ENCODE assay signal across 21 cellular contexts in the genomic region with DNA sequence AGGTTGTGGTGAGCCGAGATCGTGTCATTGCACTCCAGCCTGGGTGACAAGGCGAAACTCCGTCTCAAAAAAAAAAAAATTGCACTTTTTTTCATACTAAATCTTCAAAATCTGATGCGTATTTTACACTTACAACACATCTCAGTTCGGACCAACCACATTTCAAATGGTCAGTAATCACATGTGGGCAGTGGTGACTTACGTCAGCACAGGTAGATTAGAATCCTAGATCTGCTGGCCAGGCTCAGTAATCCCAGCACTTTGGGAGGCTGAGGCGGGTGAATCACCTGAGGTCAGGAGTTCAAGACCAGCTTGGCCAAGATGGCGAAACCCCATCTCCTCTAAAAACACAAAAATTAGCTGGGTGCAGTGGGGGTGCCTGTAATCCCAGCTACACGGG. TPM values are rescaled to one million over a fixed set of nuclear protein-coding genes. Genes with fewer than 3 reads are reported as not detected.
DNase-seq lines count a peak whose midpoint lies in the region; ATAC-seq, FAIRE-seq and TF ChIP-seq lines count a peak whose summit lies in the region.
"Had no signal": no experiment of that assay in that cellular context is flagged by ENCODE, and none has a peak within 500 bp of the region (broad histone marks: within the 10 kb centered on the region; RNA-seq: fewer than 3 reads in every experiment).

No MANE protein-coding gene starts in this region.

- H3K4me2 ChIP-seq in Loucy (ENCODE audit: low read depth, low read length, poor library complexity, severe bottlenecking) (no peak overlapping the region), neural progenitor cell (no peak overlapping the region)
- H3K4me2 ChIP-seq: GM23338 had no signal

- peak overlapping the region; percentile 31 for H3K27ac Mint-ChIP-seq in T-helper 1 cell treated with Interleukin-12 subunit alpha and Interleukin-12 subunit beta and Interleukin-4 antibody, amounts not matched to agents 30 μg/mL and 1 μg/mL, for 36 hours
- H3K27ac Mint-ChIP-seq in neural progenitor cell = no peak overlapping the region
- H3K27ac Mint-ChIP-seq: CD4-positive, alpha-beta T cell; GM23338 had no signal

- H3F3A ChIP-seq in Loucy (ENCODE audit: low read depth) (peaks cover 9% of the 10 kb centered on the region), neural progenitor cell (ENCODE audit: low read depth) (peaks cover 31% of the 10 kb centered on the region)

- DNase-seq in T-helper 1 cell (no peak), neural progenitor cell (ENCODE audit: low spot score) (no peak), HTR-8/SVneo (ENCODE audit: insufficient read length, low spot score) (no peak)
- DNase-seq: BE2C; CD4-positive, alpha-beta T cell; KBM-7; MV-4-11; NCI-H1694 treated with DMSO at 0.1 percent for 48 hours; NCI-H2107; NCI-H2227 treated with DMSO at 0.1 percent for 48 hours; NCI-H510A treated with DMSO at 0.1 percent for 48 hours; NCI-H774; OCI-M1; Right ventricle myocardium superior had no signal

- ATAC-seq in HG03432 (IDR thresholded peaks at IDR 0.05; ENCODE audit: unreplicated experiment) = no peak
- ATAC-seq: GM23338 had no signal

- H3K79me2 ChIP-seq in Loucy (ENCODE audit: insufficient read depth, low read length) (peaks cover 65% of the 10 kb centered on the region), neural progenitor cell (ENCODE audit: low read depth) (peaks cover 46% of the 10 kb centered on the region)

- H3K4me1 ChIP-seq in Loucy (ENCODE audit: insufficient read depth, low read length, poor library complexity, severe bottlenecking) = peaks cover 52% of the 10 kb centered on the region
- H3K4me1 ChIP-seq in neural progenitor cell = peaks cover 22% of the 10 kb centered on the region

- no peak overlapping the region for H3K27ac ChIP-seq in neural progenitor cell
- H3K27ac ChIP-seq: SK-N-MC had no signal

- H3K4me3 ChIP-seq in Loucy (ENCODE audit: low read length, poor library complexity, severe bottlenecking) = no peak overlapping the region
- H3K4me3 ChIP-seq in neural progenitor cell = no peak overlapping the region
- H3K4me3 ChIP-seq: GM23338, SK-N-MC had no signal

- no peaks in the 10 kb centered on the region for H3K9me3 Mint-ChIP-seq in T-helper 1 cell treated with Interleukin-12 subunit alpha and Interleukin-12 subunit beta and Interleukin-4 antibody, amounts not matched to agents 30 μg/mL and 1 μg/mL, for 36 hours
- H3K9me3 Mint-ChIP-seq in neural progenitor cell = no peaks in the 10 kb centered on the region
- H3K9me3 Mint-ChIP-seq: CD4-positive, alpha-beta T cell; GM23338 had no signal

- H3K9me3 ChIP-seq in Loucy (ENCODE audit: insufficient read depth, low read depth, low read length) (no peaks in the 10 kb centered on the region), neural progenitor cell (ENCODE audit: low read depth) (no peaks in the 10 kb centered on the region)
- H3K9me3 ChIP-seq: BE2C had no signal

- H3K27me3 Mint-ChIP-seq in T-helper 1 cell treated with Interleukin-12 subunit alpha and Interleukin-12 subunit beta and Interleukin-4 antibody, amounts not matched to agents 30 μg/mL and 1 μg/mL, for 36 hours (ENCODE audit: low read depth) = no peaks in the 10 kb centered on the region
- peaks cover 10% of the 10 kb centered on the region for H3K27me3 Mint-ChIP-seq in neural progenitor cell (ENCODE audit: insufficient read depth, low read depth)
- H3K27me3 Mint-ChIP-seq: CD4-positive, alpha-beta T cell had no signal

- no peak overlapping the region for H3K4me3 Mint-ChIP-seq in T-helper 1 cell treated with Interleukin-12 subunit alpha and Interleukin-12 subunit beta and Interleukin-4 antibody, amounts not matched to agents 30 μg/mL and 1 μg/mL, for 36 hours
- peak overlapping the region; percentile 48 for H3K4me3 Mint-ChIP-seq in neural progenitor cell
- H3K4me3 Mint-ChIP-seq: GM23338 had no signal

- H2AFZ ChIP-seq in Loucy (ENCODE audit: low read length) (no peak overlapping the region), neural progenitor cell (replicated peaks) (no peak overlapping the region)
- H2AFZ ChIP-seq: GM23338 had no signal

- FAIRE-seq in HTR-8/SVneo (lab: Jason Lieb, UNC) = no peak
- FAIRE-seq: GM12892, GM18507 had no signal

- H3K27me3 ChIP-seq in Loucy (ENCODE audit: insufficient read depth, low read length, poor library complexity, severe bottlenecking) (peaks cover 18% of the 10 kb centered on the region), neural progenitor cell (no peaks in the 10 kb centered on the region)
- H3K27me3 ChIP-seq: BE2C had no signal

- H3K9ac ChIP-seq in Loucy (ENCODE audit: low read depth, low read length, poor library complexity, severe bottlenecking) (peak overlapping the region; percentile 12), neural progenitor cell (no peak overlapping the region)

- H4K20me1 ChIP-seq in Loucy (ENCODE audit: insufficient read depth, low read length, poor library complexity, severe bottlenecking) (peaks cover 41% of the 10 kb centered on the region), neural progenitor cell (ENCODE audit: low read depth) (peaks cover 26% of the 10 kb centered on the region)

- no peaks in the 10 kb centered on the region for H3K9me2 ChIP-seq in Loucy (replicated peaks; ENCODE audit: low read depth, low read length)

- H3K36me3 Mint-ChIP-seq in T-helper 1 cell treated with Interleukin-12 subunit alpha and Interleukin-12 subunit beta and Interleukin-4 antibody, amounts not matched to agents 30 μg/mL and 1 μg/mL, for 36 hours (ENCODE audit: low read depth) = peaks cover 28% of the 10 kb centered on the region
- peaks cover 14% of the 10 kb centered on the region for H3K36me3 Mint-ChIP-seq in neural progenitor cell

- H3K36me3 ChIP-seq in Loucy (ENCODE audit: insufficient read depth, low read length) (peaks cover 15% of the 10 kb centered on the region), neural progenitor cell (peaks cover 3% of the 10 kb centered on the region)

- TF ChIP-seq CTCF in Loucy (conservative IDR thresholded peaks at IDR 0.05; ENCODE audit: low read length) (no peak), neural progenitor cell (IDR thresholded peaks at IDR 0.05) (no peak)

- H3K4me1 Mint-ChIP-seq in T-helper 1 cell treated with Interleukin-12 subunit alpha and Interleukin-12 subunit beta and Interleukin-4 antibody, amounts not matched to agents 30 μg/mL and 1 μg/mL, for 36 hours (ENCODE audit: low read depth) = peaks cover 38% of the 10 kb centered on the region
- peaks cover 39% of the 10 kb centered on the region for H3K4me1 Mint-ChIP-seq in neural progenitor cell

RNA-seq across cellular contexts. Expression of a gene that starts 1.6 kb away (rescaled TPM):
- total RNA-seq in neural progenitor cell (ENCODE audit: low replicate concordance) = 21.4 and 51.6 TPM in 2 replicates

RNA-seq across cellular contexts. Expression of a gene that starts 3.3 kb away (rescaled TPM):
- total RNA-seq in neural progenitor cell (ENCODE audit: low replicate concordance) = 437 and 569 TPM in 2 replicates

RNA-seq across cellular contexts. Expression of a gene that starts 10.6 kb away (rescaled TPM):
- 37.7 and 54.9 TPM in 2 replicates for total RNA-seq in neural progenitor cell (ENCODE audit: low replicate concordance)

RNA-seq across cellular contexts. Expression of a gene that starts 16.0 kb away (rescaled TPM):
- 1.8 and 6.4 TPM in 2 replicates for total RNA-seq in neural progenitor cell (ENCODE audit: low replicate concordance)
- total RNA-seq: Right ventricle myocardium superior had no signal

RNA-seq across cellular contexts. Expression of a gene that starts 22.0 kb away (rescaled TPM):
- 17.1 and 42.2 TPM in 2 replicates for total RNA-seq in neural progenitor cell (ENCODE audit: low replicate concordance)
